7 cellular contexts compared by ENCODE assay signal in the genomic region with DNA sequence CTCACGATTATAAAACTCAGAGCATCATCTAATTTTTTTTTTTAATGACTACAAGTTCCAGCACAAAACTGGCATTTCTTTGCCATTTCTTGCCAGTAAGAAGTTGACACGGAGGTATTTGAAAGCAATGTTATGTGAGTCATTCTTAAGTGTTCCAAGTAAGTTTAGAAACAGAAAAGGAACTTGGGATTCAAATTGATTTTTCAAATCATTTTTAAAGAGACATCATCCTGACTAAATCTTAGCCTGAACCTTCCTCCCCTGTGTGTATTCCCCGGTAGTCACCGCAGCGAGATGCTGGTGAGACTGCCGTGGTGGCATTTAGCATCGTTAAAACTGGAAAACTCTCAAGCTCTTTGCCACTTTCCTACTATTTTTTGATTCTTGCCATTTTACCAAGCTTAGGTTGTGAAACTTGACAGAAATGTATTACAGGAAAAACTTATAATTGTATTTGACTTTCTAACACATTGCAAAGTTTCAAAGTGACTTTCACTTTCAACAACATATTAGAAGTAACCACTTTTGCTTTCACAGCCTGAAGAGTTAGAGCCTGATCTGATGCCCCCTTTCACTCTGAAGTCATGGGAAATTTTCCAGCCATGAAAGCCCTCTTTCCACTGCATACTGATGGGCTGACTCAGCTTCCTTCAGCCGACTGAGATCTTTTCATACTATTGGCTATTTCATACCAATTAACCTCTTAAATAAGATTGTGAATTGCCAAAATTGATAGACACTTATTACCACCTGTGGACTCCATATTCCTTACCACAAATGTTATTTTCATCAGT.
DNase-seq lines count a peak whose midpoint lies in the region; ATAC-seq lines count a peak whose summit lies in the region.

No MANE protein-coding gene starts in this region.

- peak; percentile 57 for DNase-seq in activated CD4-positive, alpha-beta T cell treated with anti-CD3 and anti-CD28 coated beads for 48 hours
- DNase-seq in fibroblast of the conjunctiva (ENCODE audit: low read depth) (peak; percentile 63), SK-N-DZ (ENCODE audit: low spot score) (no peak), HT-29 (ENCODE audit: low spot score) (no peak)
- DNase-seq in stimulated activated CD4-positive, alpha-beta T cell treated with anti-CD3 and anti-CD28 coated beads, Interleukin-12 subunit alpha, Interleukin-12 subunit beta, amount 100 ng/mL, for 48 hours (ENCODE audit: low read depth in 2 of 3, low spot score in 1 of 3) = peak; percentile 28 to 40 (median 39)

- ATAC-seq in GM19043 (IDR thresholded peaks at IDR 0.05; ENCODE audit: low read depth, unreplicated experiment) (peak; percentile 94), HG03064 (IDR thresholded peaks at IDR 0.05; ENCODE audit: low read depth, unreplicated experiment) (peak; percentile 94)

Comparison
In these comparisons a context has a peak if more than half of its experiments do, and no peak if none do; other contexts are left out.
1. DNase-seq: peak in activated CD4-positive, alpha-beta T cell treated with anti-CD3 and anti-CD28 coated beads for 48 hours (single experiment), fibroblast of the conjunctiva (single experiment) and stimulated activated CD4-positive, alpha-beta T cell treated with anti-CD3 and anti-CD28 coated beads, Interleukin-12 subunit alpha, Interleukin-12 subunit beta, amount 100 ng/mL, for 48 hours (3 of 3); none in SK-N-DZ (single experiment) and HT-29 (single experiment).